Comparison of ENCODE assay signal across 13 cellular contexts in the genomic region with DNA sequence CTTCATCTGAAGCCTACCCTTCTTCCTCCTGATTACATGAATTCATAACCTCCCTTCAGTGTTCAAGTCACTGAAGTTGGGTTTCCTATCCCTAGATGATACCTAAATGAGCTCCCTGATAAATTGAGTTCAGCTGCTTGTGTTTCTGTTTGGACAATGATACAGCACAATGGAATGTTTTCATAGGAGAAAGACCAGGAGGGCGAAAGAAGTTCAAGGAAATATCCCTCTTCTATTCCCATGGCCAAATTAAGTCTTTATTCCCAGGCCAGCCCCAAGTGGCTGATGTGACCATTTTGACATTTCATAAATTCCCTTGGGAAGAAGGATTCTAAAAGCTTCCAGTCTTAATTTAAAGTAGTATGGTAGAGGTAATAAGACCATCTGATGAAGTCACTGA.
DNase-seq lines count a peak whose midpoint lies in the region; ATAC-seq and TF ChIP-seq lines count a peak whose summit lies in the region.
"Had no signal": no experiment of that assay in that cellular context is flagged by ENCODE, and none has a peak within 500 bp of the region (broad histone marks: within the 10 kb centered on the region; RNA-seq: fewer than 3 reads in every experiment).

No MANE protein-coding gene starts in this region.

- no peak for DNase-seq in Right ventricle myocardium superior
- no peak for DNase-seq in right atrium auricular region (ENCODE audit: low spot score)
- DNase-seq in coronary artery (ENCODE audit: low spot score): no peak
- peak; percentile 77 for DNase-seq in kidney epithelial cell (ENCODE audit: low read depth)
- DNase-seq in T-helper 2 cell treated with Interferon-gamma antibody and Interleukin-4, amounts not matched to agents 5 μg/mL and 100 μg/mL, for 36 hours (ENCODE audit: low spot score): no peak
- no peak for DNase-seq in NCI-H1105 (lab: John Stamatoyannopoulos, UW)
- no peak for DNase-seq in RPMI8226
- DNase-seq in Peyer's patch: no peak
- DNase-seq: 8988T; activated naive CD4-positive, alpha-beta T cell treated with Interleukin-2 at 50 U/mL for 16 hours; effector memory CD4-positive, alpha-beta T cell; GOT3; NCI-H2171 had no signal

- H3K4me3 Mint-ChIP-seq in T-helper 2 cell treated with Interferon-gamma antibody and Interleukin-4, amounts not matched to agents 5 μg/mL and 100 μg/mL, for 36 hours: no peak overlapping the region

- H3K27me3 ChIP-seq in right atrium auricular region (no peaks in the 10 kb centered on the region), kidney epithelial cell (ENCODE audit: control insufficient read depth, insufficient read depth, low read length) (no peaks in the 10 kb centered on the region), Peyer's patch (no peaks in the 10 kb centered on the region)

- H3K27me3 Mint-ChIP-seq in T-helper 2 cell treated with Interferon-gamma antibody and Interleukin-4, amounts not matched to agents 5 μg/mL and 100 μg/mL, for 36 hours (ENCODE audit: low read depth): peaks cover 2% of the 10 kb centered on the region

- H3K4me1 Mint-ChIP-seq in T-helper 2 cell treated with Interferon-gamma antibody and Interleukin-4, amounts not matched to agents 5 μg/mL and 100 μg/mL, for 36 hours (ENCODE audit: low read depth): no peaks in the 10 kb centered on the region

- H3K36me3 ChIP-seq in right atrium auricular region (no peaks in the 10 kb centered on the region), kidney epithelial cell (ENCODE audit: control insufficient read depth, insufficient read depth, low read length) (no peaks in the 10 kb centered on the region), Peyer's patch (no peaks in the 10 kb centered on the region)

- H3K4me3 ChIP-seq in right atrium auricular region (no peak overlapping the region), coronary artery (no peak overlapping the region), kidney epithelial cell (ENCODE audit: low read depth, low read length) (no peak overlapping the region), Peyer's patch (no peak overlapping the region)

- intact Hi-C loops in Right ventricle myocardium superior (cut with DNase I): no loop called here

- H3K36me3 Mint-ChIP-seq in T-helper 2 cell treated with Interferon-gamma antibody and Interleukin-4, amounts not matched to agents 5 μg/mL and 100 μg/mL, for 36 hours (ENCODE audit: low read depth): no peaks in the 10 kb centered on the region

- peak; percentile 88 for ATAC-seq in Right ventricle myocardium superior (ENCODE audit: poor library complexity)

- TF ChIP-seq CTCF in right atrium auricular region (IDR thresholded peaks at IDR 0.05) (no peak), coronary artery (IDR thresholded peaks at IDR 0.05) (no peak), kidney epithelial cell (IDR thresholded peaks at IDR 0.05; ENCODE audit: insufficient read depth, low read length, poor library complexity, severe bottlenecking) (no peak), Peyer's patch (IDR thresholded peaks at IDR 0.05) (no peak)

- peaks cover 0 to 11% of the 10 kb centered on the region in 2 donors for H3K4me1 ChIP-seq in right atrium auricular region
- no peaks in the 10 kb centered on the region for H3K4me1 ChIP-seq in Peyer's patch

- TF ChIP-seq POLR2A in Peyer's patch (IDR thresholded peaks at IDR 0.05): no peak

- peak overlapping the region in 1 of 2 donors; percentile 9 for H3K27ac ChIP-seq in right atrium auricular region
- peak overlapping the region; percentile 49 to 69 for H3K27ac ChIP-seq in coronary artery
- no peak overlapping the region for H3K27ac ChIP-seq in Peyer's patch

- peaks cover 6% of the 10 kb centered on the region for H3K9me3 Mint-ChIP-seq in T-helper 2 cell treated with Interferon-gamma antibody and Interleukin-4, amounts not matched to agents 5 μg/mL and 100 μg/mL, for 36 hours

- H3K27ac Mint-ChIP-seq in T-helper 2 cell treated with Interferon-gamma antibody and Interleukin-4, amounts not matched to agents 5 μg/mL and 100 μg/mL, for 36 hours: no peak overlapping the region

- H3K9me3 ChIP-seq in right atrium auricular region: peaks cover 0 to 2% of the 10 kb centered on the region in 2 donors
- no peaks in the 10 kb centered on the region for H3K9me3 ChIP-seq in Peyer's patch

Comparison
In these comparisons a context has a peak if more than half of its experiments do, and no peak if none do; other contexts are left out.
1. H3K27ac ChIP-seq: peak in coronary artery (2 of 2); none in Peyer's patch (0 of 4).